In the genomic region with DNA sequence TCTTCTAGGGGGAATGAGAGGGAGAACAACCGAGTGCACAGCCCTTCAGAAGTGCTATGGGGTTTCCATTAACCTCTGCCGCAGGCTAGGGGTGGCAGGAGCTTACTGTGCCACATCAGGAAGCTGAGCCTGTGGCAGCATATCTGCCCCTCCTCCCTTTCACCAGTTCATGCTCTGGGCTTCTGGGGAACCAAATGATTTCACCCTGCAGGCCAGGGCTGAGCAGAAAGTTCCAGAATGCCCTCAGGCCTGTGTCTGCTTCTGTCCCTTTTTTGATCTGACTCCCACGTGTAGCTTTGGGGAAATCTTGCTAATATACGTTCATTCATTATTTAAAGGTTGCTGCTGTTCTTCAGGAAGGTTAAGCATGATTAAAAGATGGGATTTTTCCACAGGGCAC, we compare ENCODE assay signal across 19 cellular contexts. TPM values are rescaled to one million over a fixed set of nuclear protein-coding genes. Genes with fewer than 3 reads are reported as not detected.
DNase-seq lines count a peak whose midpoint lies in the region; ATAC-seq, FAIRE-seq and TF ChIP-seq lines count a peak whose summit lies in the region.
"Had no signal": no experiment of that assay in that cellular context is flagged by ENCODE, and none has a peak within 500 bp of the region (broad histone marks: within the 10 kb centered on the region; RNA-seq: fewer than 3 reads in every experiment).

No MANE protein-coding gene starts in this region.

- no peak overlapping the region for H3K4me3 ChIP-seq in BLaER1
- no peak overlapping the region for H3K4me3 ChIP-seq in IMR-90 (ENCODE audit: insufficient read depth, low read depth, low read length)
- no peak overlapping the region for H3K4me3 ChIP-seq in H1 (ENCODE audit: extremely low read depth in 1 of 4, insufficient read depth in 2 of 4, low read depth in 3 of 4, low read length in 4 of 4)
- H3K4me3 ChIP-seq: SJSA1 had no signal

- no peak overlapping the region for H2BK20ac ChIP-seq in IMR-90 (ENCODE audit: low read depth, low read length)
- no peak overlapping the region for H2BK20ac ChIP-seq in H1 (ENCODE audit: low read length)

- POLR2A ChIA-PET in IMR-90 (lab: Charles Lee; ENCODE audit: unreplicated experiment), result no interaction called here
- POLR2A ChIA-PET in H1 (lab: Charles Lee; ENCODE audit: partially characterized antibody), result interaction anchor here (0.9 kb wide), 1 partner anchor 66 kb away, joined by 4 read pairs; no protein-coding TSS in a partner anchor
- POLR2A ChIA-PET in CD4-positive, alpha-beta T cell (lab: Charles Lee), result no interaction called here

- H3K36me3 ChIP-seq in BLaER1 (no peaks in the 10 kb centered on the region), IMR-90 (ENCODE audit: control insufficient read depth, insufficient read depth, low read length) (no peaks in the 10 kb centered on the region), H1 (ENCODE audit: control insufficient read depth in 2 of 4, insufficient read depth in 4 of 4, low read length in 3 of 4) (no peaks in the 10 kb centered on the region)
- H3K36me3 ChIP-seq: SJSA1 had no signal

- no peak for TF ChIP-seq EP300 in H1 (IDR thresholded peaks at IDR 0.05; ENCODE audit: borderline replicate concordance in 1 of 2, low read depth in 2 of 2, low read length in 2 of 2)

- H2BK120ac ChIP-seq in IMR-90 (ENCODE audit: low read depth, low read length), result no peak overlapping the region
- no peak overlapping the region for H2BK120ac ChIP-seq in H1 (replicated peaks; ENCODE audit: low read depth, low read length)

- intact Hi-C loops in IMR-90 (cut with micrococcal nuclease), result no loop called here
- intact Hi-C loops in CD4-positive, alpha-beta T cell (cut with DNase I, micrococcal nuclease), result no loop called here

- H4K5ac ChIP-seq in IMR-90 (ENCODE audit: low read depth, low read length) (no peak overlapping the region), H1 (ENCODE audit: insufficient read length, low read depth, low read length) (no peak overlapping the region)

- H2BK5ac ChIP-seq in IMR-90 (ENCODE audit: low read depth, low read length, poor library complexity, severe bottlenecking), result no peak overlapping the region
- H2BK5ac ChIP-seq in H1 (ENCODE audit: low read depth, low read length), result no peak overlapping the region

- H2AK5ac ChIP-seq in IMR-90 (ENCODE audit: low read depth, low read length) (peak overlapping the region; percentile 10; the same call in 1 of the 2 replicates), H1 (ENCODE audit: low read depth, low read length) (no peak overlapping the region)

- in situ Hi-C loops in IMR-90 (cut with MboI; ENCODE audit: low sequenced_read_pairs), result no loop called here

- H3K4me2 ChIP-seq in BLaER1 (peak overlapping the region; percentile 82), IMR-90 (ENCODE audit: low read depth, low read length) (no peak overlapping the region), H1 (ENCODE audit: insufficient read depth in 1 of 2, low read depth in 2 of 2, low read length in 2 of 2) (no peak overlapping the region)

- H3K23ac ChIP-seq in IMR-90 (ENCODE audit: low read depth, low read length) (no peak overlapping the region), H1 (ENCODE audit: insufficient read length) (no peak overlapping the region)

- CTCF ChIA-PET in IMR-90 (lab: Yijun Ruan, JAX) (interaction anchor here (0.6 to 0.7 kb wide), 3 partner anchors 15 to 119 kb away, joined by 3 to 5 read pairs (median 5); no protein-coding TSS in a partner anchor), H1 (lab: Charles Lee; ENCODE audit: partially characterized antibody) (interaction anchor here (0.8 to 2.1 kb wide), 10 partner anchors 8 to 430 kb away, joined by 3 to 9 read pairs (median 4); no protein-coding TSS in a partner anchor)
- CTCF ChIA-PET in CD4-positive, alpha-beta T cell (lab: Charles Lee), result no interaction called here

- H3K79me2 ChIP-seq in H1 (ENCODE audit: control insufficient read depth in 1 of 2, insufficient read depth in 2 of 2, low read length in 2 of 2), result no peaks in the 10 kb centered on the region

- no peak overlapping the region for H2AK9ac ChIP-seq in IMR-90 (replicated peaks; ENCODE audit: low read depth, low read length, poor library complexity)

- H3K9me1 ChIP-seq in IMR-90 (ENCODE audit: insufficient read depth, low read length), result peaks cover 17% of the 10 kb centered on the region; the same call in 1 of the 2 replicates

- H3K9me3 ChIP-seq in BLaER1 (no peaks in the 10 kb centered on the region), IMR-90 (ENCODE audit: control insufficient read depth, insufficient read depth, low read length) (no peaks in the 10 kb centered on the region), H1 (ENCODE audit: insufficient read depth in 2 of 2, low read depth in 1 of 2, low read length in 1 of 2) (no peaks in the 10 kb centered on the region)
- H3K9me3 ChIP-seq in CD4-positive, alpha-beta T cell (ENCODE audit: control insufficient read depth, low read length), result no peaks in the 10 kb centered on the region
- H3K9me3 ChIP-seq: SJSA1 had no signal

- no peaks in the 10 kb centered on the region for H3K27me3 ChIP-seq in BLaER1
- no peaks in the 10 kb centered on the region for H3K27me3 ChIP-seq in IMR-90 (ENCODE audit: control insufficient read depth, insufficient read depth, low read length)
- no peaks in the 10 kb centered on the region for H3K27me3 ChIP-seq in H1 (replicated peaks in 1 of 4; ENCODE audit: control insufficient read depth in 3 of 4, extremely low read depth in 1 of 4, insufficient read depth in 3 of 4, low read length in 3 of 4)
- H3K27me3 ChIP-seq in CD4-positive, alpha-beta T cell (ENCODE audit: control insufficient read depth, insufficient read depth, low read length), result no peaks in the 10 kb centered on the region
- H3K27me3 ChIP-seq: SJSA1 had no signal

- no peak for FAIRE-seq in H1 (lab: Jason Lieb, UNC)
- FAIRE-seq: GM18507 had no signal

- H4K91ac ChIP-seq in IMR-90 (ENCODE audit: insufficient read depth, low read depth, low read length), result no peak overlapping the region
- no peak overlapping the region for H4K91ac ChIP-seq in H1 (replicated peaks; ENCODE audit: insufficient read length, low read length)

- H3K14ac ChIP-seq in IMR-90 (replicated peaks; ENCODE audit: low read depth, low read length) (no peak overlapping the region), H1 (ENCODE audit: insufficient read length) (no peak overlapping the region)

- no peak overlapping the region for H2BK12ac ChIP-seq in H1 (ENCODE audit: low read depth, low read length)

- no peaks in the 10 kb centered on the region for H3K27me3 Mint-ChIP-seq in CD4-positive, alpha-beta T cell
- H3K27me3 Mint-ChIP-seq: activated naive CD8-positive, alpha-beta T cell had no signal

- H3K4ac ChIP-seq in IMR-90 (ENCODE audit: low read depth, low read length) (0 out of 2 replicates have a peak overlapping the region, but pooled peaks have one; percentile 11), H1 (replicated peaks; ENCODE audit: insufficient read length, low read depth, low read length) (no peak overlapping the region)

- no peaks in the 10 kb centered on the region for H3K4me1 Mint-ChIP-seq in CD4-positive, alpha-beta T cell (ENCODE audit: low read depth)

- H3K18ac ChIP-seq in IMR-90 (ENCODE audit: low read depth, low read length) (no peak overlapping the region), H1 (ENCODE audit: extremely low read depth, low read length) (no peak overlapping the region; the same call in 1 of the 2 replicates)

- H3K27ac Mint-ChIP-seq in CD4-positive, alpha-beta T cell, result no peak overlapping the region
- H3K27ac Mint-ChIP-seq: activated naive CD8-positive, alpha-beta T cell had no signal

- no peaks in the 10 kb centered on the region for H3K36me3 Mint-ChIP-seq in CD4-positive, alpha-beta T cell (ENCODE audit: low read depth)
- H3K36me3 Mint-ChIP-seq: activated naive CD8-positive, alpha-beta T cell; naive B cell had no signal

- dilution Hi-C loops in IMR-90 (cut with HindIII; ENCODE audit: low sequenced_read_pairs, unreplicated experiment), result no loop called here

- WGBS in IMR-90 (ENCODE audit: extremely low coverage in 2 of 2, insufficient read length in 1 of 2), 2 experiments, result no CpG with 5 or more reads among the region's 4 CpGs
- 75% methylated on average over 4 of the region's 4 CpGs; no CpG with 5 or more reads in 1 of the 2 experiments for WGBS in H1 (ENCODE audit: extremely low coverage in 1 of 2, insufficient coverage in 1 of 2, insufficient read length in 1 of 2, insufficient replicate concordance in 2 of 2, low coverage in 1 of 2, low lambda C conversion rate in 2 of 2, missing lambda C conversion rate in 1 of 2), 2 experiments

- H3K9me3 Mint-ChIP-seq in CD4-positive, alpha-beta T cell, result no peaks in the 10 kb centered on the region
- H3K9me3 Mint-ChIP-seq: naive B cell had no signal

- H3K23me2 ChIP-seq in H1 (ENCODE audit: low read depth, low read length), result no peaks in the 10 kb centered on the region

- H4K20me1 ChIP-seq in BLaER1 (no peaks in the 10 kb centered on the region), IMR-90 (ENCODE audit: insufficient read depth, low read length) (no peaks in the 10 kb centered on the region), H1 (replicated peaks in 1 of 2; ENCODE audit: control insufficient read depth in 1 of 2, insufficient read depth in 2 of 2, low read length in 2 of 2) (no peaks in the 10 kb centered on the region)

- H3K4me1 ChIP-seq in BLaER1, result peaks cover 53% of the 10 kb centered on the region
- peaks cover 29% of the 10 kb centered on the region for H3K4me1 ChIP-seq in IMR-90 (ENCODE audit: control insufficient read depth, insufficient read depth, low read length)
- H3K4me1 ChIP-seq in H1 (replicated peaks in 1 of 4; ENCODE audit: control insufficient read depth in 3 of 4, insufficient read depth in 4 of 4, low read length in 3 of 4), result peaks cover 0 to 15% (median 7%) of the 10 kb centered on the region in 4 experiments; a peak in 4 of 7 replicates

- TF ChIP-seq POLR2A in IMR-90 (IDR thresholded peaks at IDR 0.05; ENCODE audit: low read depth, low read length) (no peak), H1 (IDR thresholded peaks at IDR 0.05; ENCODE audit: control extremely low read depth in 1 of 2, low read depth in 2 of 2, low read length in 2 of 2) (no peak)

- no TSS peak for BruUV-seq in IMR-90 (replicated peaks; lab: Mats Ljungman, UMichigan)

- TF ChIP-seq CTCF in IMR-90 (conservative IDR thresholded peaks at IDR 0.05; ENCODE audit: low read depth, low read length), result no peak
- no peak for TF ChIP-seq CTCF in H1 (IDR thresholded peaks at IDR 0.05; ENCODE audit: control extremely low read depth in 1 of 3, insufficient read depth in 1 of 3, low read depth in 1 of 3, low read length in 3 of 3)
- no peak for TF ChIP-seq CTCF in CD4-positive, alpha-beta T cell (IDR thresholded peaks at IDR 0.05)

- TF ChIP-seq RAD21 in IMR-90 (IDR thresholded peaks at IDR 0.05; ENCODE audit: low read length) (no peak), H1 (IDR thresholded peaks at IDR 0.05 in 1 of 2, conservative IDR thresholded peaks at IDR 0.05 in 1 of 2; ENCODE audit: low read depth in 2 of 2, low read length in 2 of 2) (no peak)

- H3K56ac ChIP-seq in IMR-90 (ENCODE audit: extremely low read depth, insufficient read depth, low read length) (no peak overlapping the region), H1 (replicated peaks; ENCODE audit: insufficient read length, low read depth, low read length) (no peak overlapping the region)

- H2AFZ ChIP-seq in IMR-90 (replicated peaks; ENCODE audit: low read length, poor library complexity) (no peak overlapping the region), H1 (ENCODE audit: low read length) (no peak overlapping the region)

- ATAC-seq in IMR-90 (ENCODE audit: low read depth) (no peak), HG02588 (IDR thresholded peaks at IDR 0.05; ENCODE audit: unreplicated experiment) (no peak), HG03520 (IDR thresholded peaks at IDR 0.05; ENCODE audit: unreplicated experiment) (no peak)
- ATAC-seq in CD4-positive, alpha-beta T cell (ENCODE audit: poor library complexity), result no peak

- H3K27ac ChIP-seq in BLaER1, result no peak overlapping the region
- no peak overlapping the region for H3K27ac ChIP-seq in IMR-90 (ENCODE audit: insufficient read depth, low read length)
- H3K27ac ChIP-seq in H1 (ENCODE audit: low read depth, low read length), result no peak overlapping the region
- H3K27ac ChIP-seq in CD4-positive, alpha-beta T cell (ENCODE audit: low read depth, low read length), result no peak overlapping the region
- H3K27ac ChIP-seq: SJSA1 had no signal

- no peak overlapping the region for H3K9ac ChIP-seq in BLaER1
- no peak overlapping the region for H3K9ac ChIP-seq in IMR-90 (ENCODE audit: low read depth, low read length)
- H3K9ac ChIP-seq in H1 (replicated peaks in 1 of 4; ENCODE audit: extremely low read depth in 1 of 4, low read depth in 3 of 4, low read length in 3 of 4), result no peak overlapping the region

- H3K79me1 ChIP-seq in IMR-90 (ENCODE audit: low read depth in 1 of 2, low read length in 2 of 2) (0 out of 4 replicates have a peak, but pooled peaks cover 0 to 5% of the 10 kb centered on the region in 2 experiments), H1 (ENCODE audit: low read depth, low read length) (no peaks in the 10 kb centered on the region)

- no peak for DNase-seq in IMR-90
- no peak for DNase-seq in H1 (ENCODE audit: low read depth in 1 of 2, low spot score in 2 of 2)
- DNase-seq in putamen (ENCODE audit: low spot score), result peak; percentile 29
- DNase-seq in NAMALWA (ENCODE audit: low spot score), result no peak
- no peak for DNase-seq in CD4-positive, alpha-beta T cell
- DNase-seq: activated CD4-positive, alpha-beta T cell treated with anti-CD3 and anti-CD28 coated beads, Interleukin-2, amount 50 U/mL, for 1 hour; activated T-cell treated with anti-CD3 and anti-CD28 coated beads, Interleukin-2, amount 50 U/mL, for 1 hour; AML-193; DMS153; naive B cell; NCI-H2029 had no signal

- no peak overlapping the region for H3K4me3 Mint-ChIP-seq in CD4-positive, alpha-beta T cell
- H3K4me3 Mint-ChIP-seq: activated naive CD8-positive, alpha-beta T cell had no signal

- H2BK15ac ChIP-seq in IMR-90 (ENCODE audit: low read depth, low read length), result no peak overlapping the region
- peak overlapping the region; percentile 21; the same call in 1 of the 2 replicates for H2BK15ac ChIP-seq in H1 (ENCODE audit: low read length)

- H4K8ac ChIP-seq in IMR-90 (ENCODE audit: low read depth in 2 of 2, low read length in 2 of 2) (no peak overlapping the region), H1 (ENCODE audit: extremely low read depth, insufficient read depth, low read length) (no peak overlapping the region)

RNA-seq across cellular contexts. Expression of a gene that starts 10.1 kb away (rescaled TPM):
- not detected in 2 replicates for total RNA-seq in IMR-90 (2012; rRNA removed)
- polyA plus RNA-seq in IMR-90 (2012; rRNA removed) (not detected in 2 replicates), H1 (2011; rRNA removed) (not detected in 2 replicates)
- not detected in 2 replicates for polyA plus RNA-seq in IMR-90 (2012; cell fraction: cytosol; rRNA removed)
- polyA plus RNA-seq in IMR-90 (2012; cell fraction: nucleus; rRNA removed; ENCODE audit: low replicate concordance), result not detected in 2 replicates
- total RNA-seq in H1 (2021; fragmentation: NEBNext Ultra II Directional; extraction: Animal tissue kit (Norgen Biotek cat#: 25700)), result not detected in 2 replicates
- not detected for polyA plus RNA-seq in H1 (2011; cell fraction: cytosol; rRNA removed)
- not detected for polyA plus RNA-seq in H1 (2011; cell fraction: nucleus; rRNA removed)
- polyA plus RNA-seq in H1 (2012, experiment 1 of 2), result not detected in 4 replicates
- not detected for polyA plus RNA-seq in H1 (2012, experiment 2 of 2)
- not detected for polyA plus RNA-seq in H1 (2013, experiment 1 of 2)
- not detected for polyA plus RNA-seq in H1 (2013, experiment 2 of 2)
- not detected in 2 replicates for polyA minus RNA-seq in H1 (2011; rRNA and poly(A)+ RNA removed)
- polyA minus RNA-seq in H1 (2011; cell fraction: cytosol; rRNA and poly(A)+ RNA removed), result not detected
- polyA minus RNA-seq in H1 (2011; cell fraction: nucleus; rRNA and poly(A)+ RNA removed), result not detected
- total RNA-seq in CD4-positive, alpha-beta T cell, result not detected
- total RNA-seq: liver, NCI-H460, SJSA1 had no signal
- polyA plus RNA-seq: liver had no signal

RNA-seq across cellular contexts. Expression of a gene that starts 52.9 kb away (rescaled TPM):
- total RNA-seq in IMR-90 (2012; rRNA removed), result 50.7 and 70.3 TPM in 2 replicates
- polyA plus RNA-seq in IMR-90 (2012; rRNA removed) (41.4 and 46.3 TPM in 2 replicates), H1 (2011; rRNA removed) (32.6 TPM in 2 replicates)
- polyA plus RNA-seq in IMR-90 (2012; cell fraction: cytosol; rRNA removed), result 19.0 and 20.9 TPM in 2 replicates
- polyA plus RNA-seq in IMR-90 (2012; cell fraction: nucleus; rRNA removed; ENCODE audit: low replicate concordance), result 37.4 and 90.3 TPM in 2 replicates
- 37.8 and 47.0 TPM in 2 replicates for total RNA-seq in H1 (2021; fragmentation: NEBNext Ultra II Directional; extraction: Animal tissue kit (Norgen Biotek cat#: 25700))
- 28.1 TPM for polyA plus RNA-seq in H1 (2011; cell fraction: cytosol; rRNA removed)
- 87.8 TPM for polyA plus RNA-seq in H1 (2011; cell fraction: nucleus; rRNA removed)
- polyA plus RNA-seq in H1 (2012, experiment 1 of 2), result 21.9 to 34.0 TPM (median 27.2 TPM) in 4 replicates
- polyA plus RNA-seq in H1 (2012, experiment 2 of 2), result 4.0 TPM
- polyA plus RNA-seq in H1 (2013, experiment 1 of 2), result 72.6 TPM
- polyA plus RNA-seq in H1 (2013, experiment 2 of 2), result 61.3 TPM
- 32.0 and 34.4 TPM in 2 replicates for polyA minus RNA-seq in H1 (2011; rRNA and poly(A)+ RNA removed)
- 19.2 TPM for polyA minus RNA-seq in H1 (2011; cell fraction: cytosol; rRNA and poly(A)+ RNA removed)
- polyA minus RNA-seq in H1 (2011; cell fraction: nucleus; rRNA and poly(A)+ RNA removed), result 81.2 TPM
- total RNA-seq in CD4-positive, alpha-beta T cell, result 10 to 100 TPM; 15.1 to 16.5 TPM

RNA-seq across cellular contexts. Expression of a gene that starts 52.9 kb away (rescaled TPM):
- total RNA-seq in IMR-90 (2012; rRNA removed), result 4.4 and 4.8 TPM in 2 replicates
- 4.0 and 5.3 TPM in 2 replicates for polyA plus RNA-seq in IMR-90 (2012; rRNA removed)
- 2.1 and 2.3 TPM in 2 replicates for polyA plus RNA-seq in IMR-90 (2012; cell fraction: cytosol; rRNA removed)
- polyA plus RNA-seq in IMR-90 (2012; cell fraction: nucleus; rRNA removed; ENCODE audit: low replicate concordance), result 1.1 and 2.4 TPM in 2 replicates
- 11.1 and 11.7 TPM in 2 replicates for total RNA-seq in H1 (2021; fragmentation: NEBNext Ultra II Directional; extraction: Animal tissue kit (Norgen Biotek cat#: 25700))
- polyA plus RNA-seq in H1 (2011; rRNA removed), result 4.3 and 6.0 TPM in 2 replicates
- polyA plus RNA-seq in H1 (2011; cell fraction: cytosol; rRNA removed), result 4.3 TPM
- 11.3 TPM for polyA plus RNA-seq in H1 (2011; cell fraction: nucleus; rRNA removed)
- polyA plus RNA-seq in H1 (2012, experiment 1 of 2), result 6.3 to 9.2 TPM (median 8.2 TPM) in 4 replicates
- polyA plus RNA-seq in H1 (2012, experiment 2 of 2), result 2.9 TPM
- 7.8 TPM for polyA plus RNA-seq in H1 (2013, experiment 1 of 2)
- 8.0 TPM for polyA plus RNA-seq in H1 (2013, experiment 2 of 2)
- 8.3 and 8.7 TPM in 2 replicates for polyA minus RNA-seq in H1 (2011; rRNA and poly(A)+ RNA removed)
- 3.9 TPM for polyA minus RNA-seq in H1 (2011; cell fraction: cytosol; rRNA and poly(A)+ RNA removed)
- 22.8 TPM for polyA minus RNA-seq in H1 (2011; cell fraction: nucleus; rRNA and poly(A)+ RNA removed)
- total RNA-seq in CD4-positive, alpha-beta T cell, result 1 to 10 TPM; 6.0 to 7.1 TPM
